1 cellular context compared by ENCODE assay signal in the genomic region with DNA sequence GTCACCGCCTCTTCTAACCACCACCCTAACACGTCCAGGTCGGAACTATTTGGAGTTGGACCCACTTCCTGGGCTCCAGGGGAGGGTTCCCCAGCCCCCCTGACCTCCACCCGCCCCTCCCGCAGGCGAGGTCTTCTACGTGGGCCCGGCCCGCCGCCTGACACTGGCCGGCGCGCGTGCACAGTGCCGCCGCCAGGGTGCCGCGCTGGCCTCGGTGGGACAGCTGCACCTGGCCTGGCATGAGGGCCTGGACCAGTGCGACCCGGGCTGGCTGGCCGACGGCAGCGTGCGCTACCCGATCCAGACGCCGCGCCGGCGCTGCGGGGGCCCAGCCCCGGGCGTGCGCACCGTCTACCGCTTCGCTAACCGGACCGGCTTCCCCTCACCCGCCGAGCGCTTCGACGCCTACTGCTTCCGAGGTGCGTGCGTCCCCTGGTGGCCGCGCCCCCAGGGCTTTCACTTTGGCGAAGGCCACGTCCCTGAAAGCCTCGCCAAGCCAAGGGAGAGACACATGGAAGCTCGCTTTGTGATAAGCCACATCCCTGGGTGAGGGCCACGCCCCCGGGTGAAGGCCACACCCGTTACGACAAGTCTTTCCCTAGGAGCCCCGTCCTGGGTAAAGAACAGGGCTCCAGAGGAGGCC.
TF ChIP-seq lines count a peak whose summit lies in the region.

No MANE protein-coding gene starts in this region.

TF ChIP-seq in A549, 52 proteins besides CTCF, POLR2A, EP300 and RAD21 (continued from another document):
- TF ChIP-seq BHLHE40 (IDR thresholded peaks at IDR 0.05; ENCODE audit: low read depth, low read length): no peak
- no peak for TF ChIP-seq CEBPB (IDR thresholded peaks at IDR 0.05)
- TF ChIP-seq GATA3 (IDR thresholded peaks at IDR 0.05; ENCODE audit: borderline replicate concordance): no peak
- TF ChIP-seq PHF8 (IDR thresholded peaks at IDR 0.05; ENCODE audit: borderline replicate concordance, low read depth): no peak
- no peak for TF ChIP-seq HMGXB4 (CRISPR knock-in tag; IDR thresholded peaks at IDR 0.05; ENCODE audit: borderline replicate concordance)
- TF ChIP-seq CHD2 (IDR thresholded peaks at IDR 0.05; ENCODE audit: low read length, partially characterized antibody): no peak
- no peak for TF ChIP-seq HES2 (IDR thresholded peaks at IDR 0.05)
- no peak for TF ChIP-seq KDM5A (IDR thresholded peaks at IDR 0.05)
- TF ChIP-seq E2F6 (IDR thresholded peaks at IDR 0.05; ENCODE audit: borderline replicate concordance, low read depth): peak; percentile 85
- no peak for TF ChIP-seq BCL3 (IDR thresholded peaks at IDR 0.05)
- no peak for TF ChIP-seq ESRRA (IDR thresholded peaks at IDR 0.05; ENCODE audit: borderline replicate concordance, low read length)
- no peak for TF ChIP-seq MYC (IDR thresholded peaks at IDR 0.05; ENCODE audit: borderline replicate concordance, low read length)
- no peak for TF ChIP-seq NPAS2 (CRISPR knock-in tag; IDR thresholded peaks at IDR 0.05; ENCODE audit: borderline replicate concordance)
- TF ChIP-seq RARB (CRISPR knock-in tag; IDR thresholded peaks at IDR 0.05): no peak
- TF ChIP-seq MAZ (IDR thresholded peaks at IDR 0.05; ENCODE audit: borderline replicate concordance, low read depth, low read length): no peak
- TF ChIP-seq SMC3 (IDR thresholded peaks at IDR 0.05): peak; percentile 51
